9 cellular contexts compared by ENCODE assay signal in the genomic region with DNA sequence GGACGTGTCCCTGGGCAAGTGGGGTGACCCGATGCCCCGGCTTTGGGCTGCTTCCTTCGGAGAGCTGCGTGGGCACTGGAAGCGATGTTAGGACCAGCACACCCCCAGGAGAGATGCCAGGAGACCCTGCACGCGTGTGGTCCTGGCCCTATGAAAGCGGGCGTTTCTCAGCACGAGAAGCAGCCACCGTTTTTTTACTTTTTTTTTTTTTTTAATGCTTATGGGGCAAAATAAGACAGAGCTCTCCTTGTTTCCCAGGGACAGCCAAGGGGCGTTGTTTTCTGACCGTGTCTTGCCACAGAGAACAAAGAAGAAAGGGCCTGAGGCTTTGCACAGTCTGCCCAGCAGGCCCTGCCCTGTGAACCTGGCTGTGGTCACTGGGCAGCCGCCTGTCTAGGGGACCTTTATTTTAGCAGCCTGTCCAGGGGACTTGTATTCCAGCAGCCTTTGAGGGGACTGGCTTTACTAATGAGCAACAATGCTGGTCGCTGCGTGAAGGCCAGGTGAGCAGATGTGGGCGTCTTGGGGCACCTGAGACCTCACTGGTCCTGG. TPM values are rescaled to one million over a fixed set of nuclear protein-coding genes. Genes with fewer than 3 reads are reported as not detected.
A peak's percentile ranks its signal among the peaks of the same experiment; 100 is the strongest.
DNase-seq lines count a peak whose midpoint lies in the region; ATAC-seq, FAIRE-seq and TF ChIP-seq lines count a peak whose summit lies in the region.
"Had no signal": no experiment of that assay in that cellular context is flagged by ENCODE, and none has a peak within 500 bp of the region (broad histone marks: within the 10 kb centered on the region; RNA-seq: fewer than 3 reads in every experiment).

No MANE protein-coding gene starts in this region.

- ATAC-seq in HG03439 (IDR thresholded peaks at IDR 0.05; ENCODE audit: unreplicated experiment): no peak

- no peaks in the 10 kb centered on the region for H3K9me3 ChIP-seq in kidney (ENCODE audit: control insufficient read depth in 1 of 2, low read length in 2 of 2)
- H3K9me3 ChIP-seq in subcutaneous abdominal adipose tissue (ENCODE audit: control insufficient read depth in 5 of 5, low read length in 5 of 5): no peaks in the 10 kb centered on the region

- no peaks in the 10 kb centered on the region for H3K36me3 ChIP-seq in kidney (ENCODE audit: control insufficient read depth in 1 of 2, insufficient read depth in 2 of 2, low read length in 2 of 2)
- peaks cover 0 to 25% (median 12%) of the 10 kb centered on the region in 5 donors for H3K36me3 ChIP-seq in subcutaneous abdominal adipose tissue (ENCODE audit: control insufficient read depth in 5 of 5, insufficient read depth in 5 of 5, low read length in 5 of 5)

- H3K27ac Mint-ChIP-seq in T-helper 2 cell treated with Interferon-gamma antibody and Interleukin-4, amounts not matched to agents 5 μg/mL and 100 μg/mL, for 36 hours: peak overlapping the region; percentile 70
- H3K27ac Mint-ChIP-seq in activated T-helper 1 cell treated with anti-CD3 and anti-CD28 coated beads, Interleukin-12 subunit alpha, Interleukin-12 subunit beta, Interleukin-2, Interleukin-4 antibody, amounts not matched to agents 30 ng/mL and 10 ng/mL and 1 ng/mL, durations not matched to agents 14 hours and 24 hours and 36 hours: peak overlapping the region; percentile 79

- no peaks in the 10 kb centered on the region for H3K27me3 Mint-ChIP-seq in T-helper 2 cell treated with Interferon-gamma antibody and Interleukin-4, amounts not matched to agents 5 μg/mL and 100 μg/mL, for 36 hours (ENCODE audit: low read depth)
- no peaks in the 10 kb centered on the region for H3K27me3 Mint-ChIP-seq in activated T-helper 1 cell treated with anti-CD3 and anti-CD28 coated beads, Interleukin-12 subunit alpha, Interleukin-12 subunit beta, Interleukin-2, Interleukin-4 antibody, amounts not matched to agents 30 ng/mL and 10 ng/mL and 1 ng/mL, durations not matched to agents 14 hours and 24 hours and 36 hours (ENCODE audit: insufficient read depth)

- H3K36me3 Mint-ChIP-seq in T-helper 2 cell treated with Interferon-gamma antibody and Interleukin-4, amounts not matched to agents 5 μg/mL and 100 μg/mL, for 36 hours (ENCODE audit: low read depth): peaks cover 2% of the 10 kb centered on the region
- peaks cover 9% of the 10 kb centered on the region for H3K36me3 Mint-ChIP-seq in activated T-helper 1 cell treated with anti-CD3 and anti-CD28 coated beads, Interleukin-12 subunit alpha, Interleukin-12 subunit beta, Interleukin-2, Interleukin-4 antibody, amounts not matched to agents 30 ng/mL and 10 ng/mL and 1 ng/mL, durations not matched to agents 14 hours and 24 hours and 36 hours (ENCODE audit: low read depth)

- DNase-seq in T-helper 2 cell treated with Interferon-gamma antibody and Interleukin-4, amounts not matched to agents 5 μg/mL and 100 μg/mL, for 36 hours (ENCODE audit: low spot score): no peak
- DNase-seq in T-helper 2 cell: no peak
- DNase-seq in activated T-helper 1 cell treated with anti-CD3 and anti-CD28 coated beads, Interleukin-12 subunit alpha, Interleukin-12 subunit beta, Interleukin-2, Interleukin-4 antibody, amounts not matched to agents 30 ng/mL and 10 ng/mL and 1 ng/mL, durations not matched to agents 14 hours and 24 hours and 36 hours (ENCODE audit: low spot score): no peak
- peak; percentile 77 for DNase-seq in kidney
- no peak for DNase-seq in iPS-NIHi7 (ENCODE audit: extremely low spot score)
- no peak for DNase-seq in T-helper 9 cell

- no peak for FAIRE-seq in kidney (lab: Jason Lieb, UNC)
- FAIRE-seq: G401.6 had no signal

- intact Hi-C loops in activated T-helper 1 cell treated with anti-CD3 and anti-CD28 coated beads, Interleukin-12 subunit alpha, Interleukin-12 subunit beta, Interleukin-2, Interleukin-4 antibody, amounts not matched to agents 30 ng/mL and 10 ng/mL and 1 ng/mL, durations not matched to agents 14 hours and 24 hours and 36 hours (cut with micrococcal nuclease): loop anchor here (5.0 kb wide), 1 partner anchor 309 kb away; a partner anchor contains a TSS
- intact Hi-C loops in kidney (cut with DNase I): no loop called here

- H3K4me3 Mint-ChIP-seq in T-helper 2 cell treated with Interferon-gamma antibody and Interleukin-4, amounts not matched to agents 5 μg/mL and 100 μg/mL, for 36 hours: peak overlapping the region; percentile 95
- H3K4me3 Mint-ChIP-seq in activated T-helper 1 cell treated with anti-CD3 and anti-CD28 coated beads, Interleukin-12 subunit alpha, Interleukin-12 subunit beta, Interleukin-2, Interleukin-4 antibody, amounts not matched to agents 30 ng/mL and 10 ng/mL and 1 ng/mL, durations not matched to agents 14 hours and 24 hours and 36 hours: peak overlapping the region; percentile 90

- peaks cover 14% of the 10 kb centered on the region for H3K4me1 Mint-ChIP-seq in T-helper 2 cell treated with Interferon-gamma antibody and Interleukin-4, amounts not matched to agents 5 μg/mL and 100 μg/mL, for 36 hours (ENCODE audit: low read depth)
- peaks cover 13% of the 10 kb centered on the region for H3K4me1 Mint-ChIP-seq in activated T-helper 1 cell treated with anti-CD3 and anti-CD28 coated beads, Interleukin-12 subunit alpha, Interleukin-12 subunit beta, Interleukin-2, Interleukin-4 antibody, amounts not matched to agents 30 ng/mL and 10 ng/mL and 1 ng/mL, durations not matched to agents 14 hours and 24 hours and 36 hours (ENCODE audit: low read depth)

- H3K9me3 Mint-ChIP-seq in T-helper 2 cell treated with Interferon-gamma antibody and Interleukin-4, amounts not matched to agents 5 μg/mL and 100 μg/mL, for 36 hours: no peaks in the 10 kb centered on the region
- H3K9me3 Mint-ChIP-seq in activated T-helper 1 cell treated with anti-CD3 and anti-CD28 coated beads, Interleukin-12 subunit alpha, Interleukin-12 subunit beta, Interleukin-2, Interleukin-4 antibody, amounts not matched to agents 30 ng/mL and 10 ng/mL and 1 ng/mL, durations not matched to agents 14 hours and 24 hours and 36 hours: no peaks in the 10 kb centered on the region

- H3K27ac ChIP-seq in kidney (ENCODE audit: low read depth in 2 of 2, low read length in 2 of 2): peak overlapping the region; percentile 65 to 67
- peak overlapping the region; percentile 37 for H3K27ac ChIP-seq in subcutaneous abdominal adipose tissue (ENCODE audit: low read depth, low read length)

- TF ChIP-seq CTCF in kidney (IDR thresholded peaks at IDR 0.05; ENCODE audit: borderline replicate concordance, extremely low read depth, insufficient read depth): no peak

- H3K4me3 ChIP-seq in kidney (ENCODE audit: low read length in 2 of 2): peak overlapping the region; percentile 56 to 70
- peak overlapping the region; percentile 61 to 81 (median 66) for H3K4me3 ChIP-seq in subcutaneous abdominal adipose tissue (ENCODE audit: low read depth in 1 of 5, low read length in 5 of 5)

- H3K4me1 ChIP-seq in kidney (ENCODE audit: control insufficient read depth in 1 of 2, insufficient read depth in 1 of 2, low read depth in 1 of 2, low read length in 2 of 2): peaks cover 7 to 35% of the 10 kb centered on the region in 2 donors
- peaks cover 7 to 53% (median 49%) of the 10 kb centered on the region in 5 donors for H3K4me1 ChIP-seq in subcutaneous abdominal adipose tissue (ENCODE audit: control insufficient read depth in 5 of 5, insufficient read depth in 5 of 5, low read length in 5 of 5)

- H3K9ac ChIP-seq in kidney (ENCODE audit: low read length in 2 of 2): peak overlapping the region in 1 of 2 donors; percentile 77
- peak overlapping the region in 4 of 5 donors; percentile 53 to 77 (median 62) for H3K9ac ChIP-seq in subcutaneous abdominal adipose tissue (ENCODE audit: low read length in 5 of 5)

- no peaks in the 10 kb centered on the region for H3K27me3 ChIP-seq in subcutaneous abdominal adipose tissue (ENCODE audit: control insufficient read depth in 5 of 5, insufficient read depth in 4 of 5, low read length in 5 of 5)

RNA-seq across cellular contexts. Expression of a gene that starts 1.0 kb away (rescaled TPM):
- total RNA-seq in activated T-helper 1 cell treated with anti-CD3 and anti-CD28 coated beads, Interleukin-12 subunit alpha, Interleukin-12 subunit beta, Interleukin-2, Interleukin-4 antibody, amounts not matched to agents 30 ng/mL and 10 ng/mL and 1 ng/mL, durations not matched to agents 14 hours and 24 hours and 36 hours: 45.7 and 49.6 TPM in 2 replicates
- total RNA-seq in kidney: 19.9 TPM
- polyA plus RNA-seq in kidney (ENCODE audit: insufficient read depth, low read depth, low replicate concordance): 94.5 TPM

RNA-seq across cellular contexts. Expression of a gene that starts 9.9 kb away (rescaled TPM):
- 232 TPM in 2 replicates for total RNA-seq in activated T-helper 1 cell treated with anti-CD3 and anti-CD28 coated beads, Interleukin-12 subunit alpha, Interleukin-12 subunit beta, Interleukin-2, Interleukin-4 antibody, amounts not matched to agents 30 ng/mL and 10 ng/mL and 1 ng/mL, durations not matched to agents 14 hours and 24 hours and 36 hours
- 52.4 TPM for total RNA-seq in kidney
- 251 TPM for polyA plus RNA-seq in kidney (ENCODE audit: insufficient read depth, low read depth, low replicate concordance)

RNA-seq across cellular contexts. Expression of a gene that starts 29.3 kb away (rescaled TPM):
- total RNA-seq in activated T-helper 1 cell treated with anti-CD3 and anti-CD28 coated beads, Interleukin-12 subunit alpha, Interleukin-12 subunit beta, Interleukin-2, Interleukin-4 antibody, amounts not matched to agents 30 ng/mL and 10 ng/mL and 1 ng/mL, durations not matched to agents 14 hours and 24 hours and 36 hours: 133 and 144 TPM in 2 replicates
- 95.3 TPM for total RNA-seq in kidney
- 85.5 TPM for polyA plus RNA-seq in kidney (ENCODE audit: insufficient read depth, low read depth, low replicate concordance)

RNA-seq across cellular contexts. Expression of a gene that starts 29.5 kb away (rescaled TPM):
- 37.6 and 40.0 TPM in 2 replicates for total RNA-seq in activated T-helper 1 cell treated with anti-CD3 and anti-CD28 coated beads, Interleukin-12 subunit alpha, Interleukin-12 subunit beta, Interleukin-2, Interleukin-4 antibody, amounts not matched to agents 30 ng/mL and 10 ng/mL and 1 ng/mL, durations not matched to agents 14 hours and 24 hours and 36 hours
- total RNA-seq in kidney: 34.7 TPM
- 76.1 TPM for polyA plus RNA-seq in kidney (ENCODE audit: insufficient read depth, low read depth, low replicate concordance)

RNA-seq across cellular contexts. Expression of a gene that starts 46.5 kb away (rescaled TPM):
- 59.3 and 62.1 TPM in 2 replicates for total RNA-seq in activated T-helper 1 cell treated with anti-CD3 and anti-CD28 coated beads, Interleukin-12 subunit alpha, Interleukin-12 subunit beta, Interleukin-2, Interleukin-4 antibody, amounts not matched to agents 30 ng/mL and 10 ng/mL and 1 ng/mL, durations not matched to agents 14 hours and 24 hours and 36 hours
- 18.8 TPM for total RNA-seq in kidney
- 14.7 TPM for polyA plus RNA-seq in kidney (ENCODE audit: insufficient read depth, low read depth, low replicate concordance)
